In genomic region chr4:187060551-187060950, GRCh38 we compare ENCODE assay signal across 3 cellular contexts.
TF ChIP-seq lines count a peak whose summit lies in the region.

No MANE protein-coding gene starts in this region.

TF ChIP-seq in HepG2, 621 proteins besides CTCF, POLR2A, EP300 and RAD21:
- no peak for TF ChIP-seq YY1 (IDR thresholded peaks at IDR 0.05; ENCODE audit: insufficient read depth, insufficient replicate concordance, low read depth, low read length)
- 0 out of 2 replicates have a peak, but pooled peaks have one; percentile 41 for TF ChIP-seq ZBTB33 (CRISPR knock-in tag; IDR thresholded peaks at IDR 0.05)
- TF ChIP-seq ZNF530 (CRISPR knock-in tag; IDR thresholded peaks at IDR 0.05; ENCODE audit: low read depth), result no peak
- no peak for TF ChIP-seq ZNF577 (CRISPR knock-in tag; IDR thresholded peaks at IDR 0.05; ENCODE audit: borderline replicate concordance, low read depth)
TF ChIP-seq in HepG2: peak in this region for 1.

TF ChIP-seq in IMR-90, 13 proteins besides CTCF, POLR2A, EP300 and RAD21:
- TF ChIP-seq BHLHE40 (IDR thresholded peaks at IDR 0.05; ENCODE audit: low read depth, low read length), result no peak
- TF ChIP-seq USF2 (IDR thresholded peaks at IDR 0.05; ENCODE audit: low read depth, low read length), result no peak

TF ChIP-seq in H1, 55 proteins besides CTCF, POLR2A, EP300 and RAD21:
- TF ChIP-seq ATF3 (IDR thresholded peaks at IDR 0.05; ENCODE audit: insufficient read depth, low read depth, low read length) (no peak), POLR2AphosphoS5 (IDR thresholded peaks at IDR 0.05; ENCODE audit: low read depth, low read length) (no peak), RFX5 (IDR thresholded peaks at IDR 0.05; ENCODE audit: borderline replicate concordance, low read depth, low read length) (no peak), EZH2 (IDR thresholded peaks at IDR 0.05; ENCODE audit: low read depth, low read length, severe bottlenecking) (no peak), CBX5 (IDR thresholded peaks at IDR 0.05; ENCODE audit: low read depth, low read length) (no peak), CHD1 (IDR thresholded peaks at IDR 0.05; ENCODE audit: low read depth, low read length) (no peak), CEBPB (IDR thresholded peaks at IDR 0.05; ENCODE audit: low read depth, low read length) (no peak), MAFK (IDR thresholded peaks at IDR 0.05; ENCODE audit: low read depth, low read length) (no peak), RBBP5 (IDR thresholded peaks at IDR 0.05; ENCODE audit: borderline replicate concordance, low read depth, low read length) (no peak), JUN (IDR thresholded peaks at IDR 0.05; ENCODE audit: low read depth, low read length) (no peak), SIRT6 (IDR thresholded peaks at IDR 0.05; ENCODE audit: low read length) (no peak), POU5F1 (IDR thresholded peaks at IDR 0.05; ENCODE audit: low read depth, low read length) (no peak), E2F6 (IDR thresholded peaks at IDR 0.05) (no peak), BRCA1 (IDR thresholded peaks at IDR 0.05; ENCODE audit: low read depth, low read length) (no peak), CHD2 (IDR thresholded peaks at IDR 0.05; ENCODE audit: low read length) (no peak), HDAC2 (IDR thresholded peaks at IDR 0.05; ENCODE audit: borderline replicate concordance in 1 of 2, low read depth in 2 of 2, low read length in 2 of 2) (no peak), GABPA (IDR thresholded peaks at IDR 0.05; ENCODE audit: borderline replicate concordance, insufficient read depth, low read length) (no peak)
- TF ChIP-seq, protein P1, sequence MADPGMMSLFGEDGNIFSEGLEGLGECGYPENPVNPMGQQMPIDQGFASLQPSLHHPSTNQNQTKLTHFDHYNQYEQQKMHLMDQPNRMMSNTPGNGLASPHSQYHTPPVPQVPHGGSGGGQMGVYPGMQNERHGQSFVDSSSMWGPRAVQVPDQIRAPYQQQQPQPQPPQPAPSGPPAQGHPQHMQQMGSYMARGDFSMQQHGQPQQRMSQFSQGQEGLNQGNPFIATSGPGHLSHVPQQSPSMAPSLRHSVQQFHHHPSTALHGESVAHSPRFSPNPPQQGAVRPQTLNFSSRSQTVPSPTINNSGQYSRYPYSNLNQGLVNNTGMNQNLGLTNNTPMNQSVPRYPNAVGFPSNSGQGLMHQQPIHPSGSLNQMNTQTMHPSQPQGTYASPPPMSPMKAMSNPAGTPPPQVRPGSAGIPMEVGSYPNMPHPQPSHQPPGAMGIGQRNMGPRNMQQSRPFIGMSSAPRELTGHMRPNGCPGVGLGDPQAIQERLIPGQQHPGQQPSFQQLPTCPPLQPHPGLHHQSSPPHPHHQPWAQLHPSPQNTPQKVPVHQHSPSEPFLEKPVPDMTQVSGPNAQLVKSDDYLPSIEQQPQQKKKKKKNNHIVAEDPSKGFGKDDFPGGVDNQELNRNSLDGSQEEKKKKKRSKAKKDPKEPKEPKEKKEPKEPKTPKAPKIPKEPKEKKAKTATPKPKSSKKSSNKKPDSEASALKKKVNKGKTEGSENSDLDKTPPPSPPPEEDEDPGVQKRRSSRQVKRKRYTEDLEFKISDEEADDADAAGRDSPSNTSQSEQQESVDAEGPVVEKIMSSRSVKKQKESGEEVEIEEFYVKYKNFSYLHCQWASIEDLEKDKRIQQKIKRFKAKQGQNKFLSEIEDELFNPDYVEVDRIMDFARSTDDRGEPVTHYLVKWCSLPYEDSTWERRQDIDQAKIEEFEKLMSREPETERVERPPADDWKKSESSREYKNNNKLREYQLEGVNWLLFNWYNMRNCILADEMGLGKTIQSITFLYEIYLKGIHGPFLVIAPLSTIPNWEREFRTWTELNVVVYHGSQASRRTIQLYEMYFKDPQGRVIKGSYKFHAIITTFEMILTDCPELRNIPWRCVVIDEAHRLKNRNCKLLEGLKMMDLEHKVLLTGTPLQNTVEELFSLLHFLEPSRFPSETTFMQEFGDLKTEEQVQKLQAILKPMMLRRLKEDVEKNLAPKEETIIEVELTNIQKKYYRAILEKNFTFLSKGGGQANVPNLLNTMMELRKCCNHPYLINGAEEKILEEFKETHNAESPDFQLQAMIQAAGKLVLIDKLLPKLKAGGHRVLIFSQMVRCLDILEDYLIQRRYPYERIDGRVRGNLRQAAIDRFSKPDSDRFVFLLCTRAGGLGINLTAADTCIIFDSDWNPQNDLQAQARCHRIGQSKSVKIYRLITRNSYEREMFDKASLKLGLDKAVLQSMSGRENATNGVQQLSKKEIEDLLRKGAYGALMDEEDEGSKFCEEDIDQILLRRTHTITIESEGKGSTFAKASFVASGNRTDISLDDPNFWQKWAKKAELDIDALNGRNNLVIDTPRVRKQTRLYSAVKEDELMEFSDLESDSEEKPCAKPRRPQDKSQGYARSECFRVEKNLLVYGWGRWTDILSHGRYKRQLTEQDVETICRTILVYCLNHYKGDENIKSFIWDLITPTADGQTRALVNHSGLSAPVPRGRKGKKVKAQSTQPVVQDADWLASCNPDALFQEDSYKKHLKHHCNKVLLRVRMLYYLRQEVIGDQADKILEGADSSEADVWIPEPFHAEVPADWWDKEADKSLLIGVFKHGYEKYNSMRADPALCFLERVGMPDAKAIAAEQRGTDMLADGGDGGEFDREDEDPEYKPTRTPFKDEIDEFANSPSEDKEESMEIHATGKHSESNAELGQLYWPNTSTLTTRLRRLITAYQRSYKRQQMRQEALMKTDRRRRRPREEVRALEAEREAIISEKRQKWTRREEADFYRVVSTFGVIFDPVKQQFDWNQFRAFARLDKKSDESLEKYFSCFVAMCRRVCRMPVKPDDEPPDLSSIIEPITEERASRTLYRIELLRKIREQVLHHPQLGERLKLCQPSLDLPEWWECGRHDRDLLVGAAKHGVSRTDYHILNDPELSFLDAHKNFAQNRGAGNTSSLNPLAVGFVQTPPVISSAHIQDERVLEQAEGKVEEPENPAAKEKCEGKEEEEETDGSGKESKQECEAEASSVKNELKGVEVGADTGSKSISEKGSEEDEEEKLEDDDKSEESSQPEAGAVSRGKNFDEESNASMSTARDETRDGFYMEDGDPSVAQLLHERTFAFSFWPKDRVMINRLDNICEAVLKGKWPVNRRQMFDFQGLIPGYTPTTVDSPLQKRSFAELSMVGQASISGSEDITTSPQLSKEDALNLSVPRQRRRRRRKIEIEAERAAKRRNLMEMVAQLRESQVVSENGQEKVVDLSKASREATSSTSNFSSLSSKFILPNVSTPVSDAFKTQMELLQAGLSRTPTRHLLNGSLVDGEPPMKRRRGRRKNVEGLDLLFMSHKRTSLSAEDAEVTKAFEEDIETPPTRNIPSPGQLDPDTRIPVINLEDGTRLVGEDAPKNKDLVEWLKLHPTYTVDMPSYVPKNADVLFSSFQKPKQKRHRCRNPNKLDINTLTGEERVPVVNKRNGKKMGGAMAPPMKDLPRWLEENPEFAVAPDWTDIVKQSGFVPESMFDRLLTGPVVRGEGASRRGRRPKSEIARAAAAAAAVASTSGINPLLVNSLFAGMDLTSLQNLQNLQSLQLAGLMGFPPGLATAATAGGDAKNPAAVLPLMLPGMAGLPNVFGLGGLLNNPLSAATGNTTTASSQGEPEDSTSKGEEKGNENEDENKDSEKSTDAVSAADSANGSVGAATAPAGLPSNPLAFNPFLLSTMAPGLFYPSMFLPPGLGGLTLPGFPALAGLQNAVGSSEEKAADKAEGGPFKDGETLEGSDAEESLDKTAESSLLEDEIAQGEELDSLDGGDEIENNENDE (IDR thresholded peaks at IDR 0.05; ENCODE audit: insufficient replicate concordance, low read length), result no peak
